In genomic region chrX:46953137-46953527, GRCh38 we compare ENCODE assay signal across 11 cellular contexts. TPM values are rescaled to one million over a fixed set of nuclear protein-coding genes. Genes with fewer than 3 reads are reported as not detected.
DNase-seq lines count a peak whose midpoint lies in the region; ATAC-seq and TF ChIP-seq lines count a peak whose summit lies in the region.
"Had no signal": no experiment of that assay in that cellular context is flagged by ENCODE, and none has a peak within 500 bp of the region (broad histone marks: within the 10 kb centered on the region; RNA-seq: fewer than 3 reads in every experiment).

No MANE protein-coding gene starts in this region.

- H3K9me3 ChIP-seq in SK-N-MC (ENCODE audit: low read depth, low read length) (no peaks in the 10 kb centered on the region), right atrium auricular region (peaks cover 0 to 5% of the 10 kb centered on the region in 2 donors)

- peak; percentile 81 for ATAC-seq in GM18909 (IDR thresholded peaks at IDR 0.05; ENCODE audit: poor library complexity, unreplicated experiment)
- peak; percentile 79 for ATAC-seq in HG02798 (IDR thresholded peaks at IDR 0.05; ENCODE audit: poor library complexity, unreplicated experiment)
- peak; percentile 41 for ATAC-seq in sciatic nerve

- DNase-seq in SK-N-MC (ENCODE audit: low read depth, low spot score) (no peak), sciatic nerve (ENCODE audit: low spot score) (no peak), D341Med (ENCODE audit: low spot score) (no peak), brain microvascular endothelial cell (no peak), right atrium auricular region (ENCODE audit: low spot score) (no peak)
- no peak for DNase-seq in activated T-cell treated with anti-CD3 and anti-CD28 coated beads, Interleukin-2, amount 50 U/mL, for 1 hour
- DNase-seq: kidney, NCI-H2081, stomach had no signal

- H3K27me3 ChIP-seq in brain microvascular endothelial cell (replicated peaks) (no peaks in the 10 kb centered on the region), right atrium auricular region (no peaks in the 10 kb centered on the region)

- H3K27ac ChIP-seq in SK-N-MC: peak overlapping the region; percentile 76; the same call in 1 of the 2 replicates
- no peak overlapping the region for H3K27ac ChIP-seq in brain microvascular endothelial cell
- H3K27ac ChIP-seq in right atrium auricular region: no peak overlapping the region
- H3K27ac ChIP-seq: stomach had no signal

- peak overlapping the region; percentile 45; the same call in 1 of the 2 replicates for H3K4me3 ChIP-seq in SK-N-MC
- no peak overlapping the region for H3K4me3 ChIP-seq in brain microvascular endothelial cell (ENCODE audit: low read depth, low read length)
- no peak overlapping the region for H3K4me3 ChIP-seq in right atrium auricular region
- H3K4me3 ChIP-seq: stomach had no signal

- TF ChIP-seq CTCF in brain microvascular endothelial cell (IDR thresholded peaks at IDR 0.05; ENCODE audit: low read depth, low read length, missing control alignments) (no peak), right atrium auricular region (IDR thresholded peaks at IDR 0.05) (no peak)

- intact Hi-C loops in sciatic nerve (cut with DNase I): no loop called here

- H3K36me3 ChIP-seq in SK-N-MC (ENCODE audit: insufficient read depth, low read length) (no peaks in the 10 kb centered on the region), brain microvascular endothelial cell (replicated peaks) (no peaks in the 10 kb centered on the region), right atrium auricular region (no peaks in the 10 kb centered on the region)
- H3K36me3 ChIP-seq: stomach had no signal

- H3K4me1 ChIP-seq in right atrium auricular region: peaks cover 0 to 4% of the 10 kb centered on the region in 2 donors

- in situ Hi-C loops in brain microvascular endothelial cell (cut with HindIII; ENCODE audit: low pct_ligation_motif_present, low sequenced_read_pairs): no loop called here

- no peak overlapping the region for H3K9ac ChIP-seq in SK-N-MC (ENCODE audit: insufficient read length)

RNA-seq across cellular contexts. Expression of gene JADE3, which starts 40.9 kb away (rescaled TPM):
- total RNA-seq in sciatic nerve (7.4 TPM), right atrium auricular region (1 to 10 TPM; 3.8 to 3.9 TPM)
